In the genomic region with DNA sequence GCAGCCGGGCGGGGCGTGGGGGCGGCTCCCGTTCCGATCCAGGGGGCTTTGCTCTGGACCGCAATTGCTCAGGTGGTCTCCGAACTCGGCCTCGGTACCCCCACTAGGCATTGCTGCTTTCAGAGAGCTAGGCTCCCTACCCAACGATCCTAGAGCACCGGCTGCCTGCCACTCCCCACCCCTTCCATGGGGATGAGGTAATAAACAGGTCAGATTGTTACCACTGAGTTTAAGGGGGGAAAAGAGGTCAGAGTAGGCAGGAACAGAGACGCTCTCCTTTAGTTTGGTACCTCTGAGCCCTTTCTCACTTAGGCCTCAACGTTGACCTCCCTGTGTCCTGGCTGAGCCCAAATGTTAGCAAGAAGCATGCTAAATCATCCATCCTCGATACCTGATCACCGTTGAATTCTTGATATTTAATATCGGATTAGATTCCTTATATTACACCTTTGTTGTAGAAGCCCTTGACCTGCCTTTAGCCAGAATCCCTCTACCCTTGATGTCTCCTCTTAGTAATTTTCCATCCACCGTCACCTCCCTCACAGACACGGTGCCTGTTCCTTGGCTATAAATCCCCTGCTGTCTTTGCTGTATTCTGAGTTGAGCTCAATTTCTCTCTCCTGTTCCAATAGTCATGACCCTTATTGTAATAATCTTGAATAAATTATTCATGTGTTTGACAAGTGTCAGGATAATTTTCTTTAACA, we compare ENCODE assay signal across 8 cellular contexts. TPM values are rescaled to one million over a fixed set of nuclear protein-coding genes. Genes with fewer than 3 reads are reported as not detected.
DNase-seq lines count a peak whose midpoint lies in the region; ATAC-seq, FAIRE-seq and TF ChIP-seq lines count a peak whose summit lies in the region.

No MANE protein-coding gene starts in this region.

- H3K4me3 Mint-ChIP-seq in MCF 10A (ENCODE audit: unreplicated experiment), result peak overlapping the region; percentile 76

- H3K4me3 ChIP-seq in Loucy (ENCODE audit: low read length, poor library complexity, severe bottlenecking) (peak overlapping the region; percentile 78), left lung (peak overlapping the region; percentile 72 to 81), testis (peak overlapping the region; percentile 72 to 91)

- H3K27ac ChIP-seq in C4-2B (peak overlapping the region; percentile 98), left lung (peak overlapping the region; percentile 86 to 91), testis (peak overlapping the region; percentile 86 to 93)

- H4K20me1 ChIP-seq in Loucy (ENCODE audit: insufficient read depth, low read length, poor library complexity, severe bottlenecking), result no peaks in the 10 kb centered on the region

- peak overlapping the region; percentile 97 for H2AFZ ChIP-seq in Loucy (ENCODE audit: low read length)

- intact Hi-C loops in MCF 10A (cut with micrococcal nuclease) (loop anchor here (1.0 to 10.0 kb wide), 2 partner anchors 97 to 149 kb away; no protein-coding TSS in a partner anchor), left lung (cut with DNase I) (no loop called here), testis (cut with DNase I; ENCODE audit: low total_unique reads) (no loop called here)

- H3K27me3 ChIP-seq in Loucy (ENCODE audit: insufficient read depth, low read length, poor library complexity, severe bottlenecking), result no peaks in the 10 kb centered on the region
- peaks cover 0 to 31% of the 10 kb centered on the region in 2 donors for H3K27me3 ChIP-seq in left lung
- H3K27me3 ChIP-seq in testis, result no peaks in the 10 kb centered on the region

- H3K27me3 Mint-ChIP-seq in MCF 10A (ENCODE audit: insufficient read depth, unreplicated experiment), result no peaks in the 10 kb centered on the region

- DNase-seq in MCF 10A (ENCODE audit: unreplicated experiment) (no peak), left lung (no peak), testis (no peak), DMS 273 treated with DMSO at 0.1 percent for 48 hours (lab: John Stamatoyannopoulos, UW) (no peak), GM19239 (ENCODE audit: insufficient read length, low spot score) (no peak)

- FAIRE-seq in GM19239 (lab: Jason Lieb, UNC), result no peak

- no peak for TF ChIP-seq POLR2A in testis (IDR thresholded peaks at IDR 0.05)

- BruUV-seq in MCF 10A (replicated peaks; lab: Mats Ljungman, UMichigan), result TSS peak; percentile 61

- H3K79me2 ChIP-seq in Loucy (ENCODE audit: insufficient read depth, low read length), result peaks cover 27% of the 10 kb centered on the region

- H3K9me2 ChIP-seq in Loucy (replicated peaks; ENCODE audit: low read depth, low read length), result no peaks in the 10 kb centered on the region

- H3K27ac Mint-ChIP-seq in MCF 10A (ENCODE audit: low read depth, unreplicated experiment), result peak overlapping the region; percentile 59

- H3K36me3 ChIP-seq in Loucy (ENCODE audit: insufficient read depth, low read length) (no peaks in the 10 kb centered on the region), left lung (no peaks in the 10 kb centered on the region), testis (ENCODE audit: low read depth, missing control alignments) (no peaks in the 10 kb centered on the region)

- ATAC-seq in GM19463 (IDR thresholded peaks at IDR 0.05; ENCODE audit: unreplicated experiment), result peak; percentile 8
- peak; percentile 29 for ATAC-seq in left lung

- H3K9me3 Mint-ChIP-seq in MCF 10A (ENCODE audit: unreplicated experiment), result no peaks in the 10 kb centered on the region

- no peak for TF ChIP-seq CTCF in C4-2B (conservative IDR thresholded peaks at IDR 0.05)
- no peak for TF ChIP-seq CTCF in Loucy (conservative IDR thresholded peaks at IDR 0.05; ENCODE audit: low read length)
- no peak for TF ChIP-seq CTCF in MCF 10A (IDR thresholded peaks at IDR 0.05; ENCODE audit: unreplicated experiment)
- no peak for TF ChIP-seq CTCF in left lung (IDR thresholded peaks at IDR 0.05)
- no peak for TF ChIP-seq CTCF in testis (IDR thresholded peaks at IDR 0.05)

- H3K4me1 ChIP-seq in Loucy (ENCODE audit: insufficient read depth, low read length, poor library complexity, severe bottlenecking), result peaks cover 24% of the 10 kb centered on the region
- H3K4me1 ChIP-seq in left lung, result peaks cover 0 to 31% of the 10 kb centered on the region in 2 donors
- peaks cover 4% of the 10 kb centered on the region for H3K4me1 ChIP-seq in testis

- H3K4me1 Mint-ChIP-seq in MCF 10A (ENCODE audit: insufficient read depth, unreplicated experiment), result peaks cover 6% of the 10 kb centered on the region

- H3K9me3 ChIP-seq in Loucy (ENCODE audit: insufficient read depth, low read depth, low read length), result no peaks in the 10 kb centered on the region
- H3K9me3 ChIP-seq in left lung, result no peaks in the 10 kb centered on the region
- H3K9me3 ChIP-seq in testis, result no peaks in the 10 kb centered on the region

- 11 to 25% methylated on average over 7 to 19 of the region's 19 CpGs for WGBS in testis, 2 donors

- H3K9ac ChIP-seq in Loucy (ENCODE audit: low read depth, low read length, poor library complexity, severe bottlenecking), result peak overlapping the region; percentile 76

- POLR2A ChIA-PET in MCF 10A (lab: Yijun Ruan, JAX), result interaction anchor here (0.6 to 1.7 kb wide), 9 partner anchors 9 to 368 kb away, joined by 3 to 9 read pairs (median 4); no protein-coding TSS in a partner anchor

- no peaks in the 10 kb centered on the region for H3F3A ChIP-seq in Loucy (ENCODE audit: low read depth)

- H3K4me2 ChIP-seq in Loucy (ENCODE audit: low read depth, low read length, poor library complexity, severe bottlenecking), result peak overlapping the region; percentile 92

- no peaks in the 10 kb centered on the region for H3K36me3 Mint-ChIP-seq in MCF 10A (ENCODE audit: insufficient read depth, unreplicated experiment)

- CTCF ChIA-PET in MCF 10A (lab: Yijun Ruan, JAX), result interaction anchor here (0.6 to 1.3 kb wide), 5 partner anchors 10 to 129 kb away, joined by 3 read pairs; no protein-coding TSS in a partner anchor

RNA-seq across cellular contexts. Expression of gene PLPP1, which starts 0.6 kb away (rescaled TPM):
- total RNA-seq in MCF 10A (2022) (7.5 and 10.4 TPM in 2 replicates), left lung (10 to 100 TPM; 56.2 to 80.4 TPM), testis (100 to 1,000 TPM in 1 of 2 donors, 10 to 100 TPM in 1; 64.7 to 111 TPM)
- 66.7 TPM for polyA plus RNA-seq in testis (ENCODE audit: insufficient read depth, low read depth, low replicate concordance)
